In the genomic region with DNA sequence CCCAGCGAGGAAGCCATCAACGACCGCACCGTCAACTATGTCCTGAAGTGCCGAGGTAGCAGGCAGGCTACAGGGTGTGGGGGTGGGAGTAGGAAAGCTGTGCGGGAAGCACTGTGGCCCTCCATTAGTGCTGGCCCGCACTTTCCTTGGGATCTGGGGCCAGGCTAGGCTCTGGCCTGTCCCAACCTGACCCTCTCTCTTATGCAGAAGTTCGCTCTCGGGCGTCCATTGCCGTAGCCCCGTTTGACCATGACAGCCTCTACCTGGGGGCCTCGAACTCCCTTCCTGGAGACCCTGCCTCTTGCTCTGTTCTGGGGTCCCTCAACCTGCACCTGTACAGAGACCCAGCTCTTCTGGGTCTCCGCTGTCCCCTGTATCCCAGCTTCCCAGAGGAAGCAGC, we compare ENCODE assay signal across 3 cellular contexts.
"Had no signal": no experiment of that assay in that cellular context is flagged by ENCODE, and none has a peak within 500 bp of the region (broad histone marks: within the 10 kb centered on the region; RNA-seq: fewer than 3 reads in every experiment).

No MANE protein-coding gene starts in this region.

- ATAC-seq: GM12878 had no signal

- DNase-seq: GDM1, GF-D8 had no signal

- H3K4me3 ChIP-seq: GM12878 had no signal
